8 cellular contexts compared by ENCODE assay signal in the genomic region with DNA sequence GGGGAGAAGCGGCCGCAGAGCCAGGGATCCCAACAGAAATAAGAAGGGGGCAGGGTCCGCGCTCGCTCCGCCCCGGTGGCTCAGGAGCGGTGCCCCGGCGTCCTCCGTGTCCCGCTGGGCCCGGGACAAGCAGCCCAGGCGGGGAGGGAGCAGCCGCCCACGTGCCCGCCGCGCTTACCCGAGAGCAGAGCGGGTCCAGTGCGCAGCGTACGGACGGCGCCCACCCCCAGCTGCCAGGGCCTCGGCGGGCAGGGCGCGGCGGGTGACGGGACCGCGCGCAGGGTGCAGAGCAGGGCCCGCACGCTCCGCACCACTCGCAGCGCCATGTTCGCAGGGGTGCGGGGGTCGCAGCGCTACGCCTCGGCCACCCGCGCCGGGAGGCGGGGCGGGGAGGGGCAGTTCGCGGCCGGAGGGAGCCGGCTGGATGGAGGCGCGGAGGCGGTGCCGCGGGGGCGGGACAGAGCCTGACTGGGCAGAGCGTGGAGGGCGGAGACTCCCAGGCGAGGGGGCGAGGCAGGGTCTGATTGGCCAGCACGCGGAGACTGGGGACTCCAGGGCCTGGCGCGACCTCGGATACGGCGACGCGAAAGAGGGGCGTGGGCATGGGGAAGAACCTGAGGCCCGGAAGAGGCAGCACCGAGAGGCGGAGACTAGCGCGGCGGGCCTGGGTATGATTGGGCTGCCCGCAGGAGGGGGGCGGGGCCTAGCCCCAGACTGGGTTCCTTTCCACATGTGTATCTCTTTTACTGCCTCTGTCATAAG. TPM values are rescaled to one million over a fixed set of nuclear protein-coding genes. Genes with fewer than 3 reads are reported as not detected.
DNase-seq lines count a peak whose midpoint lies in the region; ATAC-seq and TF ChIP-seq lines count a peak whose summit lies in the region.

Gene GCSH, minus strand, starts transcription at position 443 of the 762 bp plus-strand sequence. Its CDS starts 117 bp downstream, at position 326.

- POLR2A ChIA-PET in activated B cell treated with CpG ODN at 0.5 μM for 24 hours (lab: Charles Lee), result interaction anchor here (0.6 kb wide), 1 partner anchor 18 kb away, joined by 3 read pairs; no protein-coding TSS in a partner anchor

- H3K27ac Mint-ChIP-seq in activated B cell treated with CpG ODN at 0.5 μM for 24 hours (peak within 1 kb of the TSS; percentile 50), immature natural killer cell (peak within 1 kb of the TSS; percentile 35 to 83 (median 60))

- H3K4me1 Mint-ChIP-seq in activated B cell treated with CpG ODN at 0.5 μM for 24 hours (peaks cover 18% of the 10 kb centered on the region), immature natural killer cell (peaks cover 6 to 10% of the 10 kb centered on the region in 2 donors)

- ATAC-seq in GM18907 (IDR thresholded peaks at IDR 0.05; ENCODE audit: unreplicated experiment) (peak; percentile 98), HG03159 (IDR thresholded peaks at IDR 0.05; ENCODE audit: unreplicated experiment) (peak; percentile 98), activated B cell treated with CpG ODN at 0.5 μM for 24 hours (ENCODE audit: low read depth) (peak; percentile 97)

- no peaks in the 10 kb centered on the region for H3K27me3 Mint-ChIP-seq in activated B cell treated with CpG ODN at 0.5 μM for 24 hours
- H3K27me3 Mint-ChIP-seq in immature natural killer cell (ENCODE audit: low read depth in 3 of 3), result peaks cover 0 to 4% (median 0%) of the 10 kb centered on the region in 3 donors

- in situ Hi-C loops in ACHN (cut with HindIII; ENCODE audit: low pct_ligation_motif_present, low pct_unique_long_range_greater_than_20kb, low sequenced_read_pairs), result no loop called here

- DNase-seq in ACHN (peak; percentile 99), NCI-H2227 treated with DMSO at 0.1 percent for 48 hours (lab: John Stamatoyannopoulos, UW) (peak; percentile 93), activated B cell treated with CpG ODN at 0.5 μM for 24 hours (peak; percentile 97), immature natural killer cell (peak; percentile 98 to 99 (median 99)), smooth muscle cell of the brain vasculature (ENCODE audit: low read depth, low spot score) (peak; percentile 98)
- peak; percentile 98 for DNase-seq in central memory CD4-positive, alpha-beta T cell

- CTCF ChIA-PET in activated B cell treated with CpG ODN at 0.5 μM for 24 hours (lab: Charles Lee), result no interaction called here

- no peaks in the 10 kb centered on the region for H3K36me3 Mint-ChIP-seq in activated B cell treated with CpG ODN at 0.5 μM for 24 hours (ENCODE audit: low read depth)
- H3K36me3 Mint-ChIP-seq in immature natural killer cell, result no peaks in the 10 kb centered on the region

- peak within 1 kb of the TSS; percentile 83 for H3K4me3 Mint-ChIP-seq in activated B cell treated with CpG ODN at 0.5 μM for 24 hours
- H3K4me3 Mint-ChIP-seq in immature natural killer cell, result peak within 1 kb of the TSS; percentile 67 to 88 (median 73)

- no peak for TF ChIP-seq CTCF in activated B cell treated with CpG ODN at 0.5 μM for 24 hours (IDR thresholded peaks at IDR 0.05)

- intact Hi-C loops in activated B cell treated with CpG ODN at 0.5 μM for 24 hours (cut with micrococcal nuclease), result loop anchor here (1.0 to 5.0 kb wide), 6 partner anchors 19 to 1076 kb away; partner anchors contain the start of genes ATMIN, C16orf46, CENPN and GAN

- H3K9me3 Mint-ChIP-seq in activated B cell treated with CpG ODN at 0.5 μM for 24 hours (peaks cover 2% of the 10 kb centered on the region), immature natural killer cell (no peaks in the 10 kb centered on the region)

RNA-seq across cellular contexts. Expression of gene GCSH, which starts in this region (rescaled TPM):
- 8.4 and 8.8 TPM in 2 replicates for total RNA-seq in activated B cell treated with CpG ODN at 0.5 μM for 24 hours
- 10 to 100 TPM in 1 of 3 donors, 1 to 10 TPM in 2; 6.6 to 11.5 (median 8.3) TPM for polyA plus RNA-seq in immature natural killer cell

Comparison
In these comparisons a context has a peak if more than half of its experiments do, and no peak if none do; other contexts are left out.
1. Peak in every context shown above with its lines: DNase-seq and ATAC-seq.